In genomic region chr9:88726803-88727202, GRCh38 we compare ENCODE assay signal across 6 cellular contexts.
"Had no signal": no experiment of that assay in that cellular context is flagged by ENCODE, and none has a peak within 500 bp of the region (broad histone marks: within the 10 kb centered on the region; RNA-seq: fewer than 3 reads in every experiment).

No MANE protein-coding gene starts in this region.

- H3K4me3 ChIP-seq: K562 had no signal

- DNase-seq: IMR-90, KBM-7, KG1 had no signal

- ATAC-seq: HepG2, K562 had no signal

- H3K27ac ChIP-seq: HL-60 had no signal
